In genomic region chr1:245686446-245687030, GRCh38 we compare ENCODE assay signal across 17 cellular contexts.
DNase-seq lines count a peak whose midpoint lies in the region; ATAC-seq, FAIRE-seq and TF ChIP-seq lines count a peak whose summit lies in the region.
"Had no signal": no experiment of that assay in that cellular context is flagged by ENCODE, and none has a peak within 500 bp of the region (broad histone marks: within the 10 kb centered on the region; RNA-seq: fewer than 3 reads in every experiment).

No MANE protein-coding gene starts in this region.

- H3K27ac Mint-ChIP-seq in activated CD4-positive, alpha-beta memory T cell treated with anti-CD3 and anti-CD28 coated beads for 36 hours = no peak overlapping the region
- H3K27ac Mint-ChIP-seq: B cell; CD4-positive, alpha-beta T cell had no signal

- no peaks in the 10 kb centered on the region for H3K36me3 Mint-ChIP-seq in activated CD4-positive, alpha-beta memory T cell treated with anti-CD3 and anti-CD28 coated beads for 36 hours

- H3K27ac ChIP-seq in lower lobe of right lung = no peak overlapping the region
- no peak overlapping the region for H3K27ac ChIP-seq in spleen
- H3K27ac ChIP-seq: GM23248 had no signal

- peak; percentile 38 for DNase-seq in GM10266 (ENCODE audit: extremely low spot score)
- DNase-seq in bronchial epithelial cell (ENCODE audit: low read depth) = no peak
- DNase-seq in lower lobe of right lung = peak; percentile 36
- peak; percentile 69 for DNase-seq in spleen
- DNase-seq in activated CD4-positive, alpha-beta memory T cell treated with anti-CD3 and anti-CD28 coated beads for 36 hours = no peak
- DNase-seq in MV-4-11 (lab: John Stamatoyannopoulos, UW) = no peak
- DNase-seq in GDM1 (lab: John Stamatoyannopoulos, UW) = no peak
- DNase-seq: C1 segment of cervical spinal cord; CD4-positive, alpha-beta T cell; DND-41; GM23248 had no signal

- TF ChIP-seq POLR2A in spleen (IDR thresholded peaks at IDR 0.05) = no peak

- FAIRE-seq in bronchial epithelial cell (lab: Jason Lieb, UNC) = peak; percentile 47
- FAIRE-seq: A204.1, GM12878, GM18507, H54 had no signal

- H3K9me3 Mint-ChIP-seq in activated CD4-positive, alpha-beta memory T cell treated with anti-CD3 and anti-CD28 coated beads for 36 hours = no peaks in the 10 kb centered on the region
- H3K9me3 Mint-ChIP-seq: CD4-positive, alpha-beta T cell had no signal

- TF ChIP-seq CTCF in GM10266 (IDR thresholded peaks at IDR 0.05; ENCODE audit: control insufficient read depth, insufficient read depth, low read depth, missing control alignments) (no peak), bronchial epithelial cell (IDR thresholded peaks at IDR 0.05; ENCODE audit: insufficient read depth, low read length, severe bottlenecking) (no peak), lower lobe of right lung (IDR thresholded peaks at IDR 0.05) (no peak), spleen (IDR thresholded peaks at IDR 0.05 in 8 of 11, conservative IDR thresholded peaks at IDR 0.05 in 3 of 11) (no peak)

- H3K9me3 ChIP-seq in lower lobe of right lung (no peaks in the 10 kb centered on the region), spleen (no peaks in the 10 kb centered on the region)

- no peak overlapping the region for H3K4me3 Mint-ChIP-seq in activated CD4-positive, alpha-beta memory T cell treated with anti-CD3 and anti-CD28 coated beads for 36 hours
- H3K4me3 Mint-ChIP-seq: CD4-positive, alpha-beta T cell had no signal

- intact Hi-C loops in lower lobe of right lung (cut with DNase I) = no loop called here
- intact Hi-C loops in spleen (cut with DNase I; ENCODE audit: low total_unique reads) = no loop called here
- intact Hi-C loops in activated CD4-positive, alpha-beta memory T cell treated with anti-CD3 and anti-CD28 coated beads for 36 hours (cut with micrococcal nuclease) = no loop called here

- H3K4me1 ChIP-seq in lower lobe of right lung (no peaks in the 10 kb centered on the region), spleen (peaks cover 0 to 7% (median 0%) of the 10 kb centered on the region in 6 donors)

- H3K27me3 Mint-ChIP-seq in activated CD4-positive, alpha-beta memory T cell treated with anti-CD3 and anti-CD28 coated beads for 36 hours = peaks cover 6% of the 10 kb centered on the region
- H3K27me3 Mint-ChIP-seq: CD4-positive, alpha-beta T cell had no signal

- WGBS in spleen, 5 donors = 90 to 95% (median 91%) methylated on average over 29 to 30 of the region's 30 CpGs

- H3K4me3 ChIP-seq in bronchial epithelial cell (ENCODE audit: low read depth, low read length) = no peak overlapping the region
- H3K4me3 ChIP-seq in lower lobe of right lung = no peak overlapping the region
- no peak overlapping the region for H3K4me3 ChIP-seq in spleen
- H3K4me3 ChIP-seq: GM12878, GM23248 had no signal

- H3K27me3 ChIP-seq in bronchial epithelial cell (ENCODE audit: control insufficient read depth, insufficient read depth, low read length) (no peaks in the 10 kb centered on the region), lower lobe of right lung (ENCODE audit: low read depth) (no peaks in the 10 kb centered on the region), spleen (replicated peaks in 1 of 7) (peaks cover 0 to 30% (median 0%) of the 10 kb centered on the region in 7 donors)

- POLR2A ChIA-PET in activated CD4-positive, alpha-beta memory T cell treated with anti-CD3 and anti-CD28 coated beads for 36 hours (lab: Charles Lee) = no interaction called here

- no peaks in the 10 kb centered on the region for H3K36me3 ChIP-seq in bronchial epithelial cell (ENCODE audit: control insufficient read depth, insufficient read depth, low read length)
- no peaks in the 10 kb centered on the region for H3K36me3 ChIP-seq in lower lobe of right lung
- H3K36me3 ChIP-seq in spleen = no peaks in the 10 kb centered on the region

- H3K4me1 Mint-ChIP-seq in activated CD4-positive, alpha-beta memory T cell treated with anti-CD3 and anti-CD28 coated beads for 36 hours (ENCODE audit: low read depth) = no peaks in the 10 kb centered on the region

- CTCF ChIA-PET in activated CD4-positive, alpha-beta memory T cell treated with anti-CD3 and anti-CD28 coated beads for 36 hours (lab: Charles Lee) = no interaction called here

- no peak for ATAC-seq in lower lobe of right lung
- ATAC-seq: GM12878, HCT116 had no signal

Comparison
In these comparisons a context has a peak if more than half of its experiments do, and no peak if none do; other contexts are left out.
1. DNase-seq: peak in GM10266 (single experiment), lower lobe of right lung (single experiment) and spleen (single experiment); none in bronchial epithelial cell (single experiment), activated CD4-positive, alpha-beta memory T cell treated with anti-CD3 and anti-CD28 coated beads for 36 hours (single experiment), MV-4-11 (single experiment) and GDM1 (single experiment).